In the genomic region with DNA sequence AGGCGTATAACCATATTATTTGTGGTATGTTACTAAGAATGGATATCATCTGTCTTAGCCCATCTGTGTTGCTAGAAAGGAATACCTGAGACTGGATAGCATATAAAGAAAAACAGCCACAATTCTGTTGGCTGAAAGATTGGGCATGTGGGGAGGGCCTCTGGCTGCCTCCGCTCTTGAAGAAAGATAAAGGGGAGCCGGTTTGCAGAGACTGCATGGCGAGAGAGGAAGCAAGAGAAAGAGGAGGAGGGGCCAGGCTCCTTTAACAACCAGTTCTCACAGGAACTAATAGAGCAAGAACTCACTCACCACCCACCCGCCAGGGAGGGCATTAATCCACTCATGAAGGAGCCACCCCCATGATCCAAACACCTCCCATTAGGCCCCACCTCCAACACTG, we compare ENCODE assay signal across 1 cellular context.
TF ChIP-seq lines count a peak whose summit lies in the region.

No MANE protein-coding gene starts in this region.

TF ChIP-seq in WTC11, 78 proteins besides CTCF, POLR2A, EP300 and RAD21 (continued from another document):
- TF ChIP-seq, protein P1, sequence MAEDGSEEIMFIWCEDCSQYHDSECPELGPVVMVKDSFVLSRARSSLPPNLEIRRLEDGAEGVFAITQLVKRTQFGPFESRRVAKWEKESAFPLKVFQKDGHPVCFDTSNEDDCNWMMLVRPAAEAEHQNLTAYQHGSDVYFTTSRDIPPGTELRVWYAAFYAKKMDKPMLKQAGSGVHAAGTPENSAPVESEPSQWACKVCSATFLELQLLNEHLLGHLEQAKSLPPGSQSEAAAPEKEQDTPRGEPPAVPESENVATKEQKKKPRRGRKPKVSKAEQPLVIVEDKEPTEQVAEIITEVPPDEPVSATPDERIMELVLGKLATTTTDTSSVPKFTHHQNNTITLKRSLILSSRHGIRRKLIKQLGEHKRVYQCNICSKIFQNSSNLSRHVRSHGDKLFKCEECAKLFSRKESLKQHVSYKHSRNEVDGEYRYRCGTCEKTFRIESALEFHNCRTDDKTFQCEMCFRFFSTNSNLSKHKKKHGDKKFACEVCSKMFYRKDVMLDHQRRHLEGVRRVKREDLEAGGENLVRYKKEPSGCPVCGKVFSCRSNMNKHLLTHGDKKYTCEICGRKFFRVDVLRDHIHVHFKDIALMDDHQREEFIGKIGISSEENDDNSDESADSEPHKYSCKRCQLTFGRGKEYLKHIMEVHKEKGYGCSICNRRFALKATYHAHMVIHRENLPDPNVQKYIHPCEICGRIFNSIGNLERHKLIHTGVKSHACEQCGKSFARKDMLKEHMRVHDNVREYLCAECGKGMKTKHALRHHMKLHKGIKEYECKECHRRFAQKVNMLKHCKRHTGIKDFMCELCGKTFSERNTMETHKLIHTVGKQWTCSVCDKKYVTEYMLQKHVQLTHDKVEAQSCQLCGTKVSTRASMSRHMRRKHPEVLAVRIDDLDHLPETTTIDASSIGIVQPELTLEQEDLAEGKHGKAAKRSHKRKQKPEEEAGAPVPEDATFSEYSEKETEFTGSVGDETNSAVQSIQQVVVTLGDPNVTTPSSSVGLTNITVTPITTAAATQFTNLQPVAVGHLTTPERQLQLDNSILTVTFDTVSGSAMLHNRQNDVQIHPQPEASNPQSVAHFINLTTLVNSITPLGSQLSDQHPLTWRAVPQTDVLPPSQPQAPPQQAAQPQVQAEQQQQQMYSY (CRISPR knock-in tag; IDR thresholded peaks at IDR 0.05): no peak
- no peak for TF ChIP-seq KAT7 (CRISPR knock-in tag; IDR thresholded peaks at IDR 0.05; ENCODE audit: borderline replicate concordance)
- TF ChIP-seq, protein P2, sequence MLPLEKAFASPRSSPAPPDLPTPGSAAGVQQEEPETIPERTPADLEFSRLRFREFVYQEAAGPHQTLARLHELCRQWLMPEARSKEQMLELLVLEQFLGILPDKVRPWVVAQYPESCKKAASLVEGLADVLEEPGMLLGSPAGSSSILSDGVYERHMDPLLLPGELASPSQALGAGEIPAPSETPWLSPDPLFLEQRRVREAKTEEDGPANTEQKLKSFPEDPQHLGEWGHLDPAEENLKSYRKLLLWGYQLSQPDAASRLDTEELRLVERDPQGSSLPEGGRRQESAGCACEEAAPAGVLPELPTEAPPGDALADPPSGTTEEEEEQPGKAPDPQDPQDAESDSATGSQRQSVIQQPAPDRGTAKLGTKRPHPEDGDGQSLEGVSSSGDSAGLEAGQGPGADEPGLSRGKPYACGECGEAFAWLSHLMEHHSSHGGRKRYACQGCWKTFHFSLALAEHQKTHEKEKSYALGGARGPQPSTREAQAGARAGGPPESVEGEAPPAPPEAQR (CRISPR knock-in tag; IDR thresholded peaks at IDR 0.05): no peak
- TF ChIP-seq, protein P3, sequence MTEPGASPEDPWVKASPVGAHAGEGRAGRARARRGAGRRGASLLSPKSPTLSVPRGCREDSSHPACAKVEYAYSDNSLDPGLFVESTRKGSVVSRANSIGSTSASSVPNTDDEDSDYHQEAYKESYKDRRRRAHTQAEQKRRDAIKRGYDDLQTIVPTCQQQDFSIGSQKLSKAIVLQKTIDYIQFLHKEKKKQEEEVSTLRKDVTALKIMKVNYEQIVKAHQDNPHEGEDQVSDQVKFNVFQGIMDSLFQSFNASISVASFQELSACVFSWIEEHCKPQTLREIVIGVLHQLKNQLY (CRISPR knock-in tag; IDR thresholded peaks at IDR 0.05): no peak
- TF ChIP-seq, protein P4, sequence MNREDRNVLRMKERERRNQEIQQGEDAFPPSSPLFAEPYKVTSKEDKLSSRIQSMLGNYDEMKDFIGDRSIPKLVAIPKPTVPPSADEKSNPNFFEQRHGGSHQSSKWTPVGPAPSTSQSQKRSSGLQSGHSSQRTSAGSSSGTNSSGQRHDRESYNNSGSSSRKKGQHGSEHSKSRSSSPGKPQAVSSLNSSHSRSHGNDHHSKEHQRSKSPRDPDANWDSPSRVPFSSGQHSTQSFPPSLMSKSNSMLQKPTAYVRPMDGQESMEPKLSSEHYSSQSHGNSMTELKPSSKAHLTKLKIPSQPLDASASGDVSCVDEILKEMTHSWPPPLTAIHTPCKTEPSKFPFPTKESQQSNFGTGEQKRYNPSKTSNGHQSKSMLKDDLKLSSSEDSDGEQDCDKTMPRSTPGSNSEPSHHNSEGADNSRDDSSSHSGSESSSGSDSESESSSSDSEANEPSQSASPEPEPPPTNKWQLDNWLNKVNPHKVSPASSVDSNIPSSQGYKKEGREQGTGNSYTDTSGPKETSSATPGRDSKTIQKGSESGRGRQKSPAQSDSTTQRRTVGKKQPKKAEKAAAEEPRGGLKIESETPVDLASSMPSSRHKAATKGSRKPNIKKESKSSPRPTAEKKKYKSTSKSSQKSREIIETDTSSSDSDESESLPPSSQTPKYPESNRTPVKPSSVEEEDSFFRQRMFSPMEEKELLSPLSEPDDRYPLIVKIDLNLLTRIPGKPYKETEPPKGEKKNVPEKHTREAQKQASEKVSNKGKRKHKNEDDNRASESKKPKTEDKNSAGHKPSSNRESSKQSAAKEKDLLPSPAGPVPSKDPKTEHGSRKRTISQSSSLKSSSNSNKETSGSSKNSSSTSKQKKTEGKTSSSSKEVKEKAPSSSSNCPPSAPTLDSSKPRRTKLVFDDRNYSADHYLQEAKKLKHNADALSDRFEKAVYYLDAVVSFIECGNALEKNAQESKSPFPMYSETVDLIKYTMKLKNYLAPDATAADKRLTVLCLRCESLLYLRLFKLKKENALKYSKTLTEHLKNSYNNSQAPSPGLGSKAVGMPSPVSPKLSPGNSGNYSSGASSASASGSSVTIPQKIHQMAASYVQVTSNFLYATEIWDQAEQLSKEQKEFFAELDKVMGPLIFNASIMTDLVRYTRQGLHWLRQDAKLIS (CRISPR knock-in tag; IDR thresholded peaks at IDR 0.05; ENCODE audit: borderline replicate concordance): no peak
